In genomic region chr1:1410238-1410637, GRCh38 we compare ENCODE assay signal across 2 cellular contexts. TPM values are rescaled to one million over a fixed set of nuclear protein-coding genes. Genes with fewer than 3 reads are reported as not detected.
"Had no signal": no experiment of that assay in that cellular context is flagged by ENCODE, and none has a peak within 500 bp of the region (broad histone marks: within the 10 kb centered on the region; RNA-seq: fewer than 3 reads in every experiment).

No MANE protein-coding gene starts in this region.

RNA-seq across cellular contexts. Expression of gene ANKRD65, which starts 10.8 kb away (rescaled TPM):
- total RNA-seq: naive thymus-derived CD4-positive, alpha-beta T cell; T-helper 2 cell treated with Interferon-gamma antibody and Interleukin-4, amounts not matched to agents 100 ng/mL and 5 ng/mL, for 36 hours had no signal
- polyA plus RNA-seq: naive thymus-derived CD4-positive, alpha-beta T cell had no signal

RNA-seq across cellular contexts. Expression of gene VWA1, which starts 25.3 kb away (rescaled TPM):
- polyA plus RNA-seq: naive thymus-derived CD4-positive, alpha-beta T cell had no signal
